Comparison of ENCODE assay signal across 23 cellular contexts in genomic region chr2:129738799-129739198, GRCh38.
DNase-seq lines count a peak whose midpoint lies in the region; ATAC-seq and TF ChIP-seq lines count a peak whose summit lies in the region.
"Had no signal": no experiment of that assay in that cellular context is flagged by ENCODE, and none has a peak within 500 bp of the region (broad histone marks: within the 10 kb centered on the region; RNA-seq: fewer than 3 reads in every experiment).

No MANE protein-coding gene starts in this region.

- H4K8ac ChIP-seq in neuronal stem cell (ENCODE audit: low read depth, low read length): no peak overlapping the region

- no peak overlapping the region for H3K4me3 ChIP-seq in neuronal stem cell (ENCODE audit: low read length in 2 of 2)
- H3K4me3 ChIP-seq in vagina: no peak overlapping the region
- H3K4me3 ChIP-seq: A549; BLaER1 treated with 17β-estradiol and CSF1 and Interleukin-3, amounts not matched to agents 10 nM and 100 nM; HAP-1 had no signal

- no peak overlapping the region for H3K4ac ChIP-seq in neuronal stem cell (ENCODE audit: low read length)

- H3K4me1 ChIP-seq in neuronal stem cell (ENCODE audit: control insufficient read depth in 2 of 2, insufficient read depth in 1 of 2, low read depth in 1 of 2, low read length in 2 of 2) (peaks cover 0 to under 1% of the 10 kb centered on the region in 2 donors), vagina (no peaks in the 10 kb centered on the region)
- H3K4me1 ChIP-seq: A549, BE2C, HAP-1 had no signal

- H3K18ac ChIP-seq in neuronal stem cell (ENCODE audit: low read length): peak overlapping the region; percentile 46

- no peak for TF ChIP-seq CTCF in chondrocyte (IDR thresholded peaks at IDR 0.05)
- TF ChIP-seq CTCF in vagina (IDR thresholded peaks at IDR 0.05): no peak
- no peak for TF ChIP-seq CTCF in progenitor cell of endocrine pancreas (IDR thresholded peaks at IDR 0.05; ENCODE audit: unreplicated experiment)

- peak overlapping the region; percentile 71 for H3K23ac ChIP-seq in neuronal stem cell (ENCODE audit: low read depth, low read length, poor library complexity)

- no peaks in the 10 kb centered on the region for H3K27me3 ChIP-seq in neuronal stem cell (ENCODE audit: control insufficient read depth in 3 of 3, insufficient read depth in 3 of 3, low read depth in 1 of 3, low read length in 3 of 3)
- H3K27me3 ChIP-seq in vagina: no peaks in the 10 kb centered on the region
- H3K27me3 ChIP-seq: BE2C; BLaER1 treated with 17β-estradiol and CSF1 and Interleukin-3, amounts not matched to agents 10 nM and 100 nM had no signal

- no peak overlapping the region for H2BK120ac ChIP-seq in neuronal stem cell (ENCODE audit: low read depth, low read length)

- no peak overlapping the region for H2BK15ac ChIP-seq in neuronal stem cell (ENCODE audit: low read length)

- no peaks in the 10 kb centered on the region for H3K27me3 Mint-ChIP-seq in chondrocyte (ENCODE audit: low read depth)
- peaks cover 4% of the 10 kb centered on the region for H3K27me3 Mint-ChIP-seq in progenitor cell of endocrine pancreas
- H3K27me3 Mint-ChIP-seq: CD4-positive, alpha-beta T cell had no signal

- no peak overlapping the region for H2BK12ac ChIP-seq in neuronal stem cell (ENCODE audit: low read length)

- H3K27ac Mint-ChIP-seq in chondrocyte (ENCODE audit: unreplicated experiment) (no peak overlapping the region), progenitor cell of endocrine pancreas (no peak overlapping the region)
- H3K27ac Mint-ChIP-seq: CD4-positive, alpha-beta T cell; CD8-positive, alpha-beta memory T cell; HFFc6 had no signal

- peaks cover 0 to 7% of the 10 kb centered on the region in 2 donors for H3K9me3 ChIP-seq in neuronal stem cell (replicated peaks in 1 of 2; ENCODE audit: control insufficient read depth in 2 of 2, insufficient read depth in 1 of 2, low read depth in 1 of 2, low read length in 2 of 2)
- no peaks in the 10 kb centered on the region for H3K9me3 ChIP-seq in vagina
- H3K9me3 ChIP-seq: A549; BE2C; BLaER1 treated with 17β-estradiol and CSF1 and Interleukin-3, amounts not matched to agents 10 nM and 100 nM; HAP-1 had no signal

- H3K27ac ChIP-seq in neuronal stem cell (replicated peaks; ENCODE audit: low read length) (no peak overlapping the region), vagina (no peak overlapping the region)
- H3K27ac ChIP-seq: A549; BLaER1 treated with 17β-estradiol and CSF1 and Interleukin-3, amounts not matched to agents 10 nM and 100 nM had no signal

- H3K36me3 ChIP-seq in neuronal stem cell (replicated peaks in 1 of 2; ENCODE audit: control insufficient read depth in 2 of 2, insufficient read depth in 2 of 2, low read length in 2 of 2): no peaks in the 10 kb centered on the region
- H3K36me3 ChIP-seq in vagina: no peaks in the 10 kb centered on the region
- H3K36me3 ChIP-seq: BE2C; BLaER1 treated with 17β-estradiol and CSF1 and Interleukin-3, amounts not matched to agents 10 nM and 100 nM; HAP-1 had no signal

- H4K91ac ChIP-seq in neuronal stem cell (ENCODE audit: low read depth, low read length, poor library complexity): no peak overlapping the region

- H3K4me1 Mint-ChIP-seq in chondrocyte (ENCODE audit: low read depth): no peaks in the 10 kb centered on the region
- H3K4me1 Mint-ChIP-seq in progenitor cell of endocrine pancreas (ENCODE audit: low read depth): no peaks in the 10 kb centered on the region
- H3K4me1 Mint-ChIP-seq: CD14-positive monocyte; CD8-positive, alpha-beta memory T cell had no signal

- H3K14ac ChIP-seq in neuronal stem cell (ENCODE audit: low read length): no peak overlapping the region

- TF ChIP-seq POLR2A in vagina (IDR thresholded peaks at IDR 0.05): no peak

- no peak overlapping the region for H2AFZ ChIP-seq in neuronal stem cell (ENCODE audit: low read length)

- no peak overlapping the region for H2AK5ac ChIP-seq in neuronal stem cell (ENCODE audit: low read depth, low read length)

- H3K9ac ChIP-seq in neuronal stem cell (ENCODE audit: low read depth, low read length, poor library complexity): no peak overlapping the region
- H3K9ac ChIP-seq: BLaER1 treated with 17β-estradiol and CSF1 and Interleukin-3, amounts not matched to agents 10 nM and 100 nM had no signal

- H3K4me3 Mint-ChIP-seq in chondrocyte (ENCODE audit: unreplicated experiment): no peak overlapping the region
- no peak overlapping the region for H3K4me3 Mint-ChIP-seq in progenitor cell of endocrine pancreas (ENCODE audit: low read depth)
- H3K4me3 Mint-ChIP-seq: CD14-positive monocyte; CD4-positive, alpha-beta T cell; CD8-positive, alpha-beta memory T cell; HFFc6 had no signal

- H3K9me3 Mint-ChIP-seq in chondrocyte (ENCODE audit: low read depth) (peaks cover 3% of the 10 kb centered on the region), progenitor cell of endocrine pancreas (ENCODE audit: low read depth) (no peaks in the 10 kb centered on the region)
- H3K9me3 Mint-ChIP-seq: CD4-positive, alpha-beta T cell had no signal

- H3K79me1 ChIP-seq in neuronal stem cell (ENCODE audit: low read depth, low read length): no peaks in the 10 kb centered on the region

- no peak overlapping the region for H3K4me2 ChIP-seq in neuronal stem cell (ENCODE audit: insufficient read depth, low read length, poor library complexity, severe bottlenecking)
- H3K4me2 ChIP-seq: A549; BLaER1 treated with 17β-estradiol and CSF1 and Interleukin-3, amounts not matched to agents 10 nM and 100 nM had no signal

- H3K36me3 Mint-ChIP-seq in chondrocyte (ENCODE audit: low read depth): no peaks in the 10 kb centered on the region
- H3K36me3 Mint-ChIP-seq in progenitor cell of endocrine pancreas (ENCODE audit: insufficient read depth): no peaks in the 10 kb centered on the region
- H3K36me3 Mint-ChIP-seq: CD14-positive monocyte; CD8-positive, alpha-beta memory T cell had no signal

- DNase-seq in chondrocyte (ENCODE audit: low spot score) (peak; percentile 88), ecto neural progenitor cell (ENCODE audit: low spot score) (peak; percentile 32), neuronal stem cell (ENCODE audit: low spot score) (no peak), vagina (ENCODE audit: extremely low spot score in 2 of 2) (peak; percentile 49 to 81), DMS 273 (lab: John Stamatoyannopoulos, UW; ENCODE audit: unreplicated experiment) (no peak), progenitor cell of endocrine pancreas (ENCODE audit: low spot score, unreplicated experiment) (no peak)
- DNase-seq: 8988T; ACHN; AML-193; BE2C; Calu3; CD4-positive, alpha-beta T cell; CD8-positive, alpha-beta memory T cell; COR-L47; DMS153; DND-41; GOT3; HFFc6 had no signal

- no CpG with 5 or more reads among the region's 16 CpGs for WGBS in neuronal stem cell (ENCODE audit: extremely low coverage in 2 of 2, insufficient read length in 2 of 2, insufficient replicate concordance in 1 of 2), 2 donors

- intact Hi-C loops in vagina (cut with DNase I): no loop called here

- no peak overlapping the region for H2BK5ac ChIP-seq in neuronal stem cell (ENCODE audit: low read length)

- no peak for ATAC-seq in SK-N-SH treated with all-trans-retinoic acid at 6 μM for 48 hours
- ATAC-seq: A549 had no signal

TF ChIP-seq in SK-N-SH treated with all-trans-retinoic acid at 6 μM for 48 hours, 23 proteins besides CTCF, POLR2A, EP300 and RAD21:
- TF ChIP-seq ZNF70 (CRISPR knock-in tag; IDR thresholded peaks at IDR 0.05): no peak

Comparison
In these comparisons a context has a peak if more than half of its experiments do, and no peak if none do; other contexts are left out.
1. DNase-seq: peak in chondrocyte (single experiment), ecto neural progenitor cell (single experiment) and vagina (2 of 2); none in neuronal stem cell (single experiment), DMS 273 (single experiment) and progenitor cell of endocrine pancreas (single experiment).